In the genomic region with DNA sequence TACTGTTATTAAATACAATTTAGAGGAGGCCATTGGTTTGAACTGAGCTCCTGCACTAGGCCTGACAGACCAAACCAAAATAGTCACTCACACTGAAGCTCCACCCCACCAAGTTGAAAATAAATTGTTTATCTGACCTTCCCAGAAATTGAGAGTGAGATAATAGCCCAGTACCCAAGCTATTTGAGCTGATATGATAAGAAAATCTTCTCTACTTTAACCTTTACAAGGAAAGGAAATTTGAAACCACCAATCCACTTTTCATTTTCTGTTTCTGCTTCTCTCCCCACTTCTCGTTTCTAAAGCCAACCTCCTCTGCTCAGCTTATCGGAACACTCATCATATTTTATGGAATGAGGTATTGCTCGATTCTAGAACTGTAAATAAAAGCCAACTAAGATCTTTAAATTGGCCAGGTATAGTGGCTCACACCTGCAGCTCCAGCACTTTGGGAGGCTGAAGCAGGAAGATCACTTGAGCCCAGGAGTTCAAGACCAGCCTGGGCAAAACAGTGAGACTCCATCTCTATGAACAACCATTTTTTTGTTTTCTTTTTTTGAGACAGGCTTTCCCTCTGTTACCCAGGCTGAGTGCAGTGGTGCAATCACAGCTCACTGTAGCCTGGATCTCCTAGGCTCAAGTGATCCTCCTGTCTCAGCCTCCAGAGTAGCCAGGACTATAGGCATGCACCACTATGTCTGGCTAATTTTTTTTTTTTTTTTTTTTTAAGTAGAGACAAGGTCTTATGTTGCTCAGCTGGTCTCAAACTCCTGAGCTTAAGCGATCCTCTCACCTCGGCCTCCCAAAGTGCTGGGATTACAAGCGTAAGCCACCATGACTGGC, we compare ENCODE assay signal across 11 cellular contexts. TPM values are rescaled to one million over a fixed set of nuclear protein-coding genes. Genes with fewer than 3 reads are reported as not detected.
DNase-seq lines count a peak whose midpoint lies in the region; ATAC-seq, FAIRE-seq and TF ChIP-seq lines count a peak whose summit lies in the region.
"Had no signal": no experiment of that assay in that cellular context is flagged by ENCODE, and none has a peak within 500 bp of the region (broad histone marks: within the 10 kb centered on the region; RNA-seq: fewer than 3 reads in every experiment).

No MANE protein-coding gene starts in this region.

- H3K27me3 ChIP-seq in cardiac muscle cell (no peaks in the 10 kb centered on the region), heart right ventricle (no peaks in the 10 kb centered on the region), spleen (replicated peaks in 1 of 7) (no peaks in the 10 kb centered on the region)
- H3K27me3 ChIP-seq: vagina had no signal

- H3K4me1 Mint-ChIP-seq in activated naive CD8-positive, alpha-beta T cell treated with anti-CD3 and anti-CD28 coated beads for 36 hours: peaks cover 58% of the 10 kb centered on the region

- H3K27ac Mint-ChIP-seq in activated naive CD8-positive, alpha-beta T cell treated with anti-CD3 and anti-CD28 coated beads for 36 hours: peak overlapping the region; percentile 94

- peaks cover 1% of the 10 kb centered on the region for H3K9me3 Mint-ChIP-seq in activated naive CD8-positive, alpha-beta T cell treated with anti-CD3 and anti-CD28 coated beads for 36 hours

- H3K9me3 ChIP-seq in cardiac muscle cell (ENCODE audit: low read depth): no peaks in the 10 kb centered on the region
- H3K9me3 ChIP-seq in heart right ventricle: no peaks in the 10 kb centered on the region
- H3K9me3 ChIP-seq in spleen: no peaks in the 10 kb centered on the region
- H3K9me3 ChIP-seq: vagina had no signal

- H3K4me3 ChIP-seq in cardiac muscle cell (no peak overlapping the region), heart right ventricle (no peak overlapping the region), spleen (no peak overlapping the region)
- H3K4me3 ChIP-seq: vagina had no signal

- intact Hi-C loops in heart right ventricle (cut with DNase I): no loop called here
- intact Hi-C loops in spleen (cut with DNase I; ENCODE audit: low total_unique reads): no loop called here

- peak overlapping the region; percentile 63 for H3K4me3 Mint-ChIP-seq in activated naive CD8-positive, alpha-beta T cell treated with anti-CD3 and anti-CD28 coated beads for 36 hours

- no peaks in the 10 kb centered on the region for H3K36me3 Mint-ChIP-seq in activated naive CD8-positive, alpha-beta T cell treated with anti-CD3 and anti-CD28 coated beads for 36 hours

- 77% methylated on average over 6 of the region's 6 CpGs for WGBS in heart right ventricle, 2 donors
- WGBS in spleen, 5 donors: 59 to 67% (median 62%) methylated on average over 6 of the region's 6 CpGs

- H3K27me3 Mint-ChIP-seq in activated naive CD8-positive, alpha-beta T cell treated with anti-CD3 and anti-CD28 coated beads for 36 hours: no peaks in the 10 kb centered on the region

- no peak for TF ChIP-seq POLR2A in spleen (IDR thresholded peaks at IDR 0.05)
- no peak for TF ChIP-seq POLR2A in H54 (IDR thresholded peaks at IDR 0.05; ENCODE audit: low read depth, low read length)

- no peak for DNase-seq in cardiac muscle cell (ENCODE audit: low read depth in 1 of 2, low spot score in 1 of 2)
- no peak for DNase-seq in heart right ventricle
- DNase-seq in MV-4-11 (lab: John Stamatoyannopoulos, UW): peak; percentile 83
- DNase-seq in activated naive CD8-positive, alpha-beta T cell treated with anti-CD3 and anti-CD28 coated beads for 36 hours: peak; percentile 7
- no peak for DNase-seq in spleen
- DNase-seq in NCI-H774 (lab: John Stamatoyannopoulos, UW): no peak
- DNase-seq in H54 (ENCODE audit: insufficient read length, low spot score): no peak
- DNase-seq: AML-193, NCI-H1930 had no signal

- ATAC-seq in heart right ventricle (no peak), GM18868 (IDR thresholded peaks at IDR 0.05; ENCODE audit: unreplicated experiment) (no peak)

- H3K27ac ChIP-seq in cardiac muscle cell: peak overlapping the region; percentile 70
- H3K27ac ChIP-seq in heart right ventricle: peak overlapping the region in 1 of 10 donors; percentile 74
- peak overlapping the region in 5 of 8 donors; percentile 6 to 67 (median 55) for H3K27ac ChIP-seq in spleen
- H3K27ac ChIP-seq: vagina had no signal

- no peak for FAIRE-seq in H54 (lab: Jason Lieb, UNC)

- TF ChIP-seq CTCF in cardiac muscle cell (IDR thresholded peaks at IDR 0.05; ENCODE audit: low read depth, low read length) (no peak), heart right ventricle (IDR thresholded peaks at IDR 0.05) (no peak), spleen (IDR thresholded peaks at IDR 0.05 in 8 of 11, conservative IDR thresholded peaks at IDR 0.05 in 3 of 11) (no peak)

- H3K36me3 ChIP-seq in cardiac muscle cell (no peaks in the 10 kb centered on the region), heart right ventricle (no peaks in the 10 kb centered on the region), spleen (no peaks in the 10 kb centered on the region)
- H3K36me3 ChIP-seq: vagina had no signal

- H3K4me1 ChIP-seq in cardiac muscle cell (ENCODE audit: low read depth) (peaks cover 17% of the 10 kb centered on the region), heart right ventricle (peaks cover 0 to 55% (median 0%) of the 10 kb centered on the region in 9 donors), spleen (peaks cover 0 to 45% (median 15%) of the 10 kb centered on the region in 6 donors)
- H3K4me1 ChIP-seq: vagina had no signal

RNA-seq across cellular contexts. Expression of a gene that starts 13.3 kb away (rescaled TPM):
- total RNA-seq in cardiac muscle cell (46.0 and 60.9 TPM in 2 replicates), heart right ventricle (10 to 100 TPM in 7 of 10 donors, 1 to 10 TPM in 3; 9.4 to 18.6 (median 11.0) TPM), spleen (10 to 100 TPM in 4 of 7 donors, 1 to 10 TPM in 3; 5.8 to 22.7 (median 10.1) TPM)
- polyA plus RNA-seq in cardiac muscle cell (47.4 and 50.4 TPM in 2 replicates), heart right ventricle (10 to 100 TPM in 1 of 2 donors, 1 to 10 TPM in 1; 6.5 to 11.9 TPM), spleen (1 to 10 TPM; 5.2 to 6.6 (median 6.3) TPM)
- 10 to 100 TPM; 42.0 to 42.2 TPM for total RNA-seq in activated naive CD8-positive, alpha-beta T cell treated with anti-CD3 and anti-CD28 coated beads for 36 hours

RNA-seq across cellular contexts. Expression of a gene that starts 49.9 kb away (rescaled TPM):
- 51.3 and 76.2 TPM in 2 replicates for total RNA-seq in cardiac muscle cell
- 65.4 and 80.2 TPM in 2 replicates for polyA plus RNA-seq in cardiac muscle cell
- total RNA-seq in heart right ventricle: 10 to 100 TPM; 22.4 to 32.7 (median 25.9) TPM
- polyA plus RNA-seq in heart right ventricle: 10 to 100 TPM in 1 of 2 donors, 1 to 10 TPM in 1; 8.9 to 13.6 TPM
- total RNA-seq in activated naive CD8-positive, alpha-beta T cell treated with anti-CD3 and anti-CD28 coated beads for 36 hours: 10 to 100 TPM; 50.6 to 52.2 TPM
- 10 to 100 TPM; 28.6 to 53.4 (median 38.0) TPM for total RNA-seq in spleen
- 1 to 10 TPM; 4.8 to 7.4 (median 5.2) TPM for polyA plus RNA-seq in spleen

Comparison
In these comparisons a context has a peak if more than half of its experiments do, and no peak if none do; other contexts are left out.
1. DNase-seq: peak in MV-4-11 (single experiment) and activated naive CD8-positive, alpha-beta T cell treated with anti-CD3 and anti-CD28 coated beads for 36 hours (single experiment); none in cardiac muscle cell (0 of 2), heart right ventricle (0 of 2), spleen (single experiment), NCI-H774 (single experiment) and H54 (single experiment).